ENCODE assay signal across 14 cellular contexts in the genomic region with DNA sequence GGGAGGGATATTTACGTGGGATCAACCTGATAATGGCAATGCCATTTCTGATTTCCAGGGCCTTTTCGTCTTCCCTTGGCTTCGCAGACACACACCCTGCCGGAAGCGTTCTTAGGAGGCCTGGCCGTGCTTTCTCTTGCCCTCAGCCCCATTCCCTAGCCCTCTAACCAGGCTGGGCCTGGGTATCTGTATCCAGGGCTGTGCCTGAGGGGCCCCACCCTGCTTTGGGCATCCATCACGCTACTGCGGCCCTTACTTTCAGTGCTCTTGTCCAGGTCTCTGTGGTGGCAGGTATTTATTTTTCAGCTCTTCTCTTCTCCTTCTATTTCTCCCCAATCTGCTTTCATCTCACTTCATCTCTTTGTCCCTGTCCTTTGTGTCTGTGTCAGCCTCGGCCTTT.
DNase-seq lines count a peak whose midpoint lies in the region; ATAC-seq, FAIRE-seq and TF ChIP-seq lines count a peak whose summit lies in the region.
"Had no signal": no experiment of that assay in that cellular context is flagged by ENCODE, and none has a peak within 500 bp of the region (broad histone marks: within the 10 kb centered on the region; RNA-seq: fewer than 3 reads in every experiment).

No MANE protein-coding gene starts in this region.

- no peaks in the 10 kb centered on the region for H3K27me3 Mint-ChIP-seq in progenitor cell of endocrine pancreas

- no peak for DNase-seq in heart left ventricle
- no peak for DNase-seq in left ventricle myocardium superior
- DNase-seq in endothelial cell of umbilical vein (ENCODE audit: low read depth, low spot score): no peak
- DNase-seq in upper lobe of right lung: no peak
- no peak for DNase-seq in NCI-H2107 (lab: John Stamatoyannopoulos, UW)
- no peak for DNase-seq in progenitor cell of endocrine pancreas (ENCODE audit: low spot score, unreplicated experiment)
- no peak for DNase-seq in cerebellar nuclear complex (lab: John Stamatoyannopoulos, UW)
- DNase-seq: amniotic stem cell, erythroblast, islet precursor cell, NCI-H1105 treated with DMSO at 0.1 percent for 48 hours, NCI-H774 had no signal

- no peak overlapping the region for H3K4me2 ChIP-seq in endothelial cell of umbilical vein (ENCODE audit: insufficient read depth, low read length)

- POLR2A ChIA-PET in endothelial cell of umbilical vein (lab: Charles Lee): no interaction called here

- no peak for TF ChIP-seq POLR2A in heart left ventricle (IDR thresholded peaks at IDR 0.05)
- no peak for TF ChIP-seq POLR2A in endothelial cell of umbilical vein (IDR thresholded peaks at IDR 0.05; ENCODE audit: low read depth, low read length)

- peaks cover 30% of the 10 kb centered on the region for H3K4me1 Mint-ChIP-seq in progenitor cell of endocrine pancreas (ENCODE audit: low read depth)

- H3K36me3 ChIP-seq in heart left ventricle: no peaks in the 10 kb centered on the region
- no peaks in the 10 kb centered on the region for H3K36me3 ChIP-seq in endothelial cell of umbilical vein (ENCODE audit: control insufficient read depth in 2 of 2, extremely low read depth in 1 of 2, insufficient read depth in 2 of 2, low read length in 2 of 2)
- H3K36me3 ChIP-seq in neutrophil: no peaks in the 10 kb centered on the region
- H3K36me3 ChIP-seq in upper lobe of right lung: no peaks in the 10 kb centered on the region

- H3K4me3 ChIP-seq in heart left ventricle (no peak overlapping the region), endothelial cell of umbilical vein (replicated peaks in 1 of 3; ENCODE audit: insufficient read depth in 1 of 3, low read depth in 1 of 3, low read length in 3 of 3) (no peak overlapping the region), neutrophil (ENCODE audit: low read depth in 1 of 2, low read length in 1 of 2) (no peak overlapping the region), upper lobe of right lung (no peak overlapping the region)

- H4K20me1 ChIP-seq in endothelial cell of umbilical vein (replicated peaks; ENCODE audit: control insufficient read depth, extremely low read depth, insufficient read depth, low read length): no peaks in the 10 kb centered on the region

- BruUV-seq in endothelial cell of umbilical vein (replicated peaks; lab: Mats Ljungman, UMichigan): no TSS peak

- peaks cover 56 to 98% (median 91%) of the 10 kb centered on the region in 12 donors for H3K4me1 ChIP-seq in heart left ventricle
- peaks cover 76% of the 10 kb centered on the region for H3K4me1 ChIP-seq in endothelial cell of umbilical vein (ENCODE audit: control insufficient read depth, extremely low read depth, insufficient read depth, low read length)
- H3K4me1 ChIP-seq in neutrophil (ENCODE audit: control insufficient read depth in 1 of 2, insufficient read depth in 1 of 2, low read depth in 1 of 2, low read length in 1 of 2): peaks cover 42 to 53% of the 10 kb centered on the region in 2 experiments
- peaks cover 91% of the 10 kb centered on the region for H3K4me1 ChIP-seq in upper lobe of right lung

- H3K27ac ChIP-seq in heart left ventricle: peak overlapping the region; percentile 87 to 100 (median 98)
- peak overlapping the region; percentile 91 for H3K27ac ChIP-seq in endothelial cell of umbilical vein (ENCODE audit: insufficient read depth, low read depth, low read length)
- H3K27ac ChIP-seq in neutrophil: peak overlapping the region; percentile 46
- peak overlapping the region; percentile 97 for H3K27ac ChIP-seq in upper lobe of right lung

- FAIRE-seq in endothelial cell of umbilical vein (lab: Jason Lieb, UNC): no peak

- intact Hi-C loops in heart left ventricle (cut with DNase I): loop anchor here in 5 of 10 donors (5.0 kb wide), 5 partner anchors 33 to 102 kb away; no protein-coding TSS in a partner anchor
- intact Hi-C loops in left ventricle myocardium superior (cut with micrococcal nuclease): no loop called here
- intact Hi-C loops in endothelial cell of umbilical vein (cut with micrococcal nuclease): loop anchor here (10.0 kb wide), 1 partner anchor 780 kb away; a partner anchor contains a TSS
- intact Hi-C loops in upper lobe of right lung (cut with DNase I): no loop called here

- H3K27me3 ChIP-seq in heart left ventricle (no peaks in the 10 kb centered on the region), endothelial cell of umbilical vein (ENCODE audit: control insufficient read depth in 2 of 2, insufficient read depth in 2 of 2, low read length in 2 of 2) (no peaks in the 10 kb centered on the region), neutrophil (no peaks in the 10 kb centered on the region), upper lobe of right lung (no peaks in the 10 kb centered on the region)

- WGBS in heart left ventricle, 4 donors: 81 to 87% (median 86%) methylated on average over 9 of the region's 9 CpGs

- peaks cover 7% of the 10 kb centered on the region for H3K79me2 ChIP-seq in endothelial cell of umbilical vein (ENCODE audit: control insufficient read depth, insufficient read depth, low read length)

- dilution Hi-C loops in endothelial cell of umbilical vein (cut with MboI; ENCODE audit: extremely low pct_ligation_motif_present, low sequenced_read_pairs): no loop called here

- H3K9me3 ChIP-seq in heart left ventricle (no peaks in the 10 kb centered on the region), endothelial cell of umbilical vein (replicated peaks; ENCODE audit: control insufficient read depth, insufficient read depth, low read length) (no peaks in the 10 kb centered on the region), neutrophil (no peaks in the 10 kb centered on the region), upper lobe of right lung (no peaks in the 10 kb centered on the region)

- no peak overlapping the region for H3K27ac Mint-ChIP-seq in progenitor cell of endocrine pancreas

- H3K9me3 Mint-ChIP-seq in progenitor cell of endocrine pancreas (ENCODE audit: low read depth): no peaks in the 10 kb centered on the region

- peak overlapping the region; percentile 78 for H3K9ac ChIP-seq in endothelial cell of umbilical vein (replicated peaks; ENCODE audit: extremely low read depth, insufficient read depth, low read length)

- H2AFZ ChIP-seq in endothelial cell of umbilical vein (ENCODE audit: low read depth, low read length): no peak overlapping the region

- CTCF ChIA-PET in endothelial cell of umbilical vein (lab: Charles Lee): interaction anchor here (1.0 to 2.4 kb wide), 2 partner anchors 16 to 97 kb away, joined by 3 to 16 read pairs; no protein-coding TSS in a partner anchor

- ATAC-seq in heart left ventricle (no peak), left ventricle myocardium superior (no peak), upper lobe of right lung (no peak)
- ATAC-seq: SK-N-SH treated with all-trans-retinoic acid at 6 μM for 48 hours had no signal

- no peak for TF ChIP-seq CTCF in heart left ventricle (IDR thresholded peaks at IDR 0.05)
- TF ChIP-seq CTCF in endothelial cell of umbilical vein (IDR thresholded peaks at IDR 0.05; ENCODE audit: extremely low read depth in 1 of 2, insufficient read depth in 1 of 2, low read depth in 1 of 2, low read length in 2 of 2): no peak
- TF ChIP-seq CTCF in neutrophil (IDR thresholded peaks at IDR 0.05): no peak
- no peak for TF ChIP-seq CTCF in upper lobe of right lung (IDR thresholded peaks at IDR 0.05)
- TF ChIP-seq CTCF in progenitor cell of endocrine pancreas (IDR thresholded peaks at IDR 0.05; ENCODE audit: unreplicated experiment): no peak

- no peak overlapping the region for H3K4me3 Mint-ChIP-seq in progenitor cell of endocrine pancreas (ENCODE audit: low read depth)

- no peaks in the 10 kb centered on the region for H3K36me3 Mint-ChIP-seq in progenitor cell of endocrine pancreas (ENCODE audit: insufficient read depth)

- no peaks in the 10 kb centered on the region for H3K9me1 ChIP-seq in endothelial cell of umbilical vein (replicated peaks; ENCODE audit: control insufficient read depth, extremely low read depth, insufficient read depth, low read length)

TF ChIP-seq in endothelial cell of umbilical vein, 7 proteins besides CTCF, POLR2A, EP300 and RAD21:
- no peak for TF ChIP-seq MYC (IDR thresholded peaks at IDR 0.05; ENCODE audit: low read depth, low read length)
- TF ChIP-seq GATA2 (IDR thresholded peaks at IDR 0.05; ENCODE audit: insufficient read depth, insufficient read length, low read depth, low read length): no peak
- TF ChIP-seq, protein P1, sequence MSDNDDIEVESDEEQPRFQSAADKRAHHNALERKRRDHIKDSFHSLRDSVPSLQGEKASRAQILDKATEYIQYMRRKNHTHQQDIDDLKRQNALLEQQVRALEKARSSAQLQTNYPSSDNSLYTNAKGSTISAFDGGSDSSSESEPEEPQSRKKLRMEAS (IDR thresholded peaks at IDR 0.05; ENCODE audit: insufficient read depth, insufficient read length): no peak
- no peak for TF ChIP-seq POLR2AphosphoS5 (IDR thresholded peaks at IDR 0.05; ENCODE audit: insufficient read depth, low read depth, low read length)
- TF ChIP-seq EZH2 (IDR thresholded peaks at IDR 0.05; ENCODE audit: borderline replicate concordance, low read depth, low read length, severe bottlenecking): no peak
- no peak for TF ChIP-seq JUN (IDR thresholded peaks at IDR 0.05; ENCODE audit: borderline replicate concordance, insufficient read depth, insufficient read length, low read depth)
- TF ChIP-seq FOS (IDR thresholded peaks at IDR 0.05; ENCODE audit: borderline replicate concordance, insufficient read depth, low read length): no peak

Comparison
In these comparisons a context has a peak if more than half of its experiments do, and no peak if none do; other contexts are left out.
1. H3K27ac ChIP-seq: peak in every context shown above with its lines; median percentile 98 in heart left ventricle; 97 in upper lobe of right lung; 91 in endothelial cell of umbilical vein; 46 in neutrophil.